In genomic region chr7:116522247-116522646, GRCh38 we compare ENCODE assay signal across 12 cellular contexts. TPM values are rescaled to one million over a fixed set of nuclear protein-coding genes. Genes with fewer than 3 reads are reported as not detected.
DNase-seq lines count a peak whose midpoint lies in the region; ATAC-seq and TF ChIP-seq lines count a peak whose summit lies in the region.
"Had no signal": no experiment of that assay in that cellular context is flagged by ENCODE, and none has a peak within 500 bp of the region (broad histone marks: within the 10 kb centered on the region; RNA-seq: fewer than 3 reads in every experiment).

No MANE protein-coding gene starts in this region.

- no peak for TF ChIP-seq POLR2A in heart left ventricle (IDR thresholded peaks at IDR 0.05)

- H3K4me3 ChIP-seq in heart left ventricle: no peak overlapping the region
- H3K4me3 ChIP-seq in astrocyte of the spinal cord (ENCODE audit: low read depth, low read length): no peak overlapping the region
- H3K4me3 ChIP-seq in iPS-20b (ENCODE audit: low read length): 0 out of 2 replicates have a peak overlapping the region, but pooled peaks have one; percentile 32
- H3K4me3 ChIP-seq in upper lobe of right lung: no peak overlapping the region

- H3K9me3 ChIP-seq in heart left ventricle (no peaks in the 10 kb centered on the region), iPS-20b (ENCODE audit: insufficient read depth, low read depth, low read length) (no peaks in the 10 kb centered on the region), upper lobe of right lung (no peaks in the 10 kb centered on the region)

- peaks cover 0 to 24% (median 0%) of the 10 kb centered on the region in 9 donors for H3K27me3 ChIP-seq in heart left ventricle
- H3K27me3 ChIP-seq in iPS-20b (ENCODE audit: insufficient read depth, low read length): peaks cover 36% of the 10 kb centered on the region
- H3K27me3 ChIP-seq in upper lobe of right lung: no peaks in the 10 kb centered on the region

- TF ChIP-seq CTCF in heart left ventricle (IDR thresholded peaks at IDR 0.05) (no peak), astrocyte of the spinal cord (IDR thresholded peaks at IDR 0.05; ENCODE audit: low read depth, low read length) (no peak), upper lobe of right lung (IDR thresholded peaks at IDR 0.05) (no peak)

- H3K27ac ChIP-seq in heart left ventricle (peak overlapping the region in 11 of 12 donors; percentile 19 to 99 (median 47)), iPS-20b (ENCODE audit: low read length) (no peak overlapping the region), upper lobe of right lung (peak overlapping the region; percentile 51)

- 52 to 65% (median 59%) methylated on average over 5 of the region's 5 CpGs for WGBS in heart left ventricle, 4 donors

- intact Hi-C loops in heart left ventricle (cut with DNase I) (loop anchor here in 3 of 10 donors (10.0 kb wide), 4 partner anchors 63 to 267 kb away; no protein-coding TSS in a partner anchor), Right ventricle myocardium inferior (cut with DNase I) (no loop called here), upper lobe of right lung (cut with DNase I) (loop anchor here (10.0 kb wide), 2 partner anchors 53 to 257 kb away; no protein-coding TSS in a partner anchor)

- H3K9ac ChIP-seq in iPS-20b (ENCODE audit: low read depth, low read length): no peak overlapping the region

- in situ Hi-C loops in astrocyte of the spinal cord (cut with HindIII; ENCODE audit: low sequenced_read_pairs): no loop called here

- H3K4me1 ChIP-seq in heart left ventricle (peaks cover 2 to 21% (median 8%) of the 10 kb centered on the region in 12 donors), iPS-20b (ENCODE audit: insufficient read depth, low read length) (peaks cover 25% of the 10 kb centered on the region), upper lobe of right lung (peaks cover 10% of the 10 kb centered on the region)

- DNase-seq in heart left ventricle (no peak), Right ventricle myocardium inferior (ENCODE audit: missing footprints) (no peak), astrocyte of the spinal cord (ENCODE audit: low read depth, low spot score) (peak; percentile 92), upper lobe of right lung (no peak), NCI-H2107 treated with DMSO at 0.1 percent for 48 hours (lab: John Stamatoyannopoulos, UW; ENCODE audit: unreplicated experiment) (no peak)
- DNase-seq in stimulated activated CD4-positive, alpha-beta T cell treated with anti-CD3 and anti-CD28 coated beads, Interleukin-4, amount 100 ng/mL, for 4 hours: no peak
- DNase-seq in stimulated activated CD4-positive, alpha-beta T cell treated with anti-CD3 and anti-CD28 coated beads, Interleukin-4, amount 100 ng/mL, for 1 hour: no peak
- DNase-seq: 8988T; activated effector memory CD4-positive, alpha-beta T cell treated with anti-CD3 and anti-CD28 coated beads, Interleukin-2, amount 50 U/mL, for 16 hours had no signal

- peaks cover 0 to 5% (median under 1%) of the 10 kb centered on the region in 9 donors for H3K36me3 ChIP-seq in heart left ventricle
- no peaks in the 10 kb centered on the region for H3K36me3 ChIP-seq in iPS-20b (ENCODE audit: insufficient read depth, low read depth, low read length)
- no peaks in the 10 kb centered on the region for H3K36me3 ChIP-seq in upper lobe of right lung

- ATAC-seq in heart left ventricle (no peak), Right ventricle myocardium inferior (no peak), upper lobe of right lung (no peak)
- ATAC-seq: esophagus mucosa had no signal

RNA-seq across cellular contexts. Expression of gene CAV1, which starts 2.6 kb away (rescaled TPM):
- total RNA-seq in heart left ventricle (100 to 1,000 TPM; 216 to 408 (median 281) TPM), Right ventricle myocardium inferior (387 TPM), upper lobe of right lung (695 TPM)
- 100 to 1,000 TPM; 125 to 297 TPM for polyA plus RNA-seq in heart left ventricle
- polyA plus RNA-seq: neural cell had no signal

RNA-seq across cellular contexts. Expression of gene CAV2, which starts 22.7 kb away (rescaled TPM):
- total RNA-seq in heart left ventricle (100 to 1,000 TPM; 189 to 345 (median 237) TPM), Right ventricle myocardium inferior (239 TPM), upper lobe of right lung (192 TPM)
- polyA plus RNA-seq in heart left ventricle: 100 to 1,000 TPM in 1 of 2 donors, 10 to 100 TPM in 1; 66.3 to 236 TPM
- polyA plus RNA-seq: neural cell had no signal
